In genomic region chr10:106511917-106512316, GRCh38 we compare ENCODE assay signal across 11 cellular contexts.
"Had no signal": no experiment of that assay in that cellular context is flagged by ENCODE, and none has a peak within 500 bp of the region (broad histone marks: within the 10 kb centered on the region; RNA-seq: fewer than 3 reads in every experiment).

No MANE protein-coding gene starts in this region.

- ATAC-seq: GM23338, HCT116 had no signal

- H3K4me3 ChIP-seq: GM23248, GM23338, HAP-1 had no signal

- DNase-seq: GM23248, GOT3, H7, H9, HCEC 1CT, HFFc6 had no signal

- H3K9me3 ChIP-seq: HAP-1 had no signal

- H3K4me2 ChIP-seq: GM23338 had no signal

- FAIRE-seq: H1, H54 had no signal

- H3K4me1 ChIP-seq: HAP-1 had no signal

- H3K36me3 ChIP-seq: HAP-1 had no signal

- H3K9ac ChIP-seq: GM23248 had no signal

- H3K27ac ChIP-seq: GM23248 had no signal

- H2AFZ ChIP-seq: GM23248, GM23338 had no signal
